ENCODE assay signal across 18 cellular contexts in the genomic region with DNA sequence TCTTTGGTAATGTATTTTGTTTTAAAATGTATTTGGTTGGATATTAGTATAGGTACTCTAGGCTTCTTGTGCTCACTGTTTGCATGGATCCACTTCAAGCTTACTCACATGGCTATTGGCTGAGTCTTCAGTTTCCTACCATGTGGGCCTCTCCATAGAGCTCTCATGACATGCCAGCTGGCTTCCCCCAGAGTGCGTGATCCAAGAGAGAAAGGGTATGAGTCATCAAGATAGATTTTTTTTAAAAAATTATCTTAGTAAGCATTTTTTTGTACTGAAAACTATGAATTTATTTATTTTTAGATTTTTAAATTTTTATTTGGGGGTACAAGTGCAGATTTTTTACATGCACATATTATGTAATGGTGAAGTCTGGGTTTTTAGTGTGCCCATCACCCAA.
DNase-seq lines count a peak whose midpoint lies in the region; ATAC-seq and TF ChIP-seq lines count a peak whose summit lies in the region.
"Had no signal": no experiment of that assay in that cellular context is flagged by ENCODE, and none has a peak within 500 bp of the region (broad histone marks: within the 10 kb centered on the region; RNA-seq: fewer than 3 reads in every experiment).

No MANE protein-coding gene starts in this region.

- no peaks in the 10 kb centered on the region for H3K4me1 Mint-ChIP-seq in activated T-cell treated with anti-CD3 and anti-CD28 coated beads, Interleukin-2, amount 50 U/mL, for 4 hours (ENCODE audit: low read depth)
- H3K4me1 Mint-ChIP-seq: T-cell had no signal

- DNase-seq in AG09319 (ENCODE audit: extremely low read depth, low read depth) (peak; percentile 35), GM03348 (ENCODE audit: low spot score) (peak; percentile 1), RKO (ENCODE audit: low spot score) (peak; percentile 55), fibroblast of gingiva (ENCODE audit: low read depth) (peak; percentile 36), CD1c-positive myeloid dendritic cell (ENCODE audit: extremely low spot score) (no peak)
- no peak for DNase-seq in activated T-cell treated with anti-CD3 and anti-CD28 coated beads, Interleukin-2, amount 50 U/mL, for 4 hours
- DNase-seq: activated naive CD4-positive, alpha-beta T cell treated with anti-CD3 and anti-CD28 coated beads, Interleukin-2, amount 50 U/mL, for 16 hours; aorta; CD8-positive, alpha-beta T cell; DMS79; effector CD8-positive, alpha-beta T cell; HFFc6; kidney; NCI-H1417 treated with DMSO at 0.1 percent for 48 hours; NCI-H774; SIG-M5; T-cell had no signal

- no peaks in the 10 kb centered on the region for H3K27me3 Mint-ChIP-seq in activated T-cell treated with anti-CD3 and anti-CD28 coated beads, Interleukin-2, amount 50 U/mL, for 4 hours (ENCODE audit: low read depth)
- H3K27me3 Mint-ChIP-seq: T-cell had no signal

- H3K4me3 Mint-ChIP-seq in activated T-cell treated with anti-CD3 and anti-CD28 coated beads, Interleukin-2, amount 50 U/mL, for 4 hours = no peak overlapping the region
- H3K4me3 Mint-ChIP-seq: CD8-positive, alpha-beta T cell; HFFc6; T-cell had no signal

- no peak for ATAC-seq in HG03280 (IDR thresholded peaks at IDR 0.05; ENCODE audit: unreplicated experiment)
- ATAC-seq in activated T-cell treated with anti-CD3 and anti-CD28 coated beads, Interleukin-2, amount 50 U/mL, for 4 hours = no peak
- ATAC-seq: CD8-positive, alpha-beta T cell; T-cell had no signal

- H3K36me3 Mint-ChIP-seq in activated T-cell treated with anti-CD3 and anti-CD28 coated beads, Interleukin-2, amount 50 U/mL, for 4 hours (ENCODE audit: insufficient read depth) = no peaks in the 10 kb centered on the region
- H3K36me3 Mint-ChIP-seq: CD8-positive, alpha-beta T cell; T-cell had no signal

- TF ChIP-seq CTCF in AG09319 (IDR thresholded peaks at IDR 0.05; ENCODE audit: low read depth, low read length) = no peak

- H3K9me3 Mint-ChIP-seq in activated T-cell treated with anti-CD3 and anti-CD28 coated beads, Interleukin-2, amount 50 U/mL, for 4 hours = no peaks in the 10 kb centered on the region

Comparison
In these comparisons a context has a peak if more than half of its experiments do, and no peak if none do; other contexts are left out.
1. DNase-seq: peak in AG09319 (single experiment), GM03348 (single experiment), RKO (single experiment) and fibroblast of gingiva (single experiment); none in CD1c-positive myeloid dendritic cell (single experiment) and activated T-cell treated with anti-CD3 and anti-CD28 coated beads, Interleukin-2, amount 50 U/mL, for 4 hours (single experiment).